16 cellular contexts compared by ENCODE assay signal in the genomic region with DNA sequence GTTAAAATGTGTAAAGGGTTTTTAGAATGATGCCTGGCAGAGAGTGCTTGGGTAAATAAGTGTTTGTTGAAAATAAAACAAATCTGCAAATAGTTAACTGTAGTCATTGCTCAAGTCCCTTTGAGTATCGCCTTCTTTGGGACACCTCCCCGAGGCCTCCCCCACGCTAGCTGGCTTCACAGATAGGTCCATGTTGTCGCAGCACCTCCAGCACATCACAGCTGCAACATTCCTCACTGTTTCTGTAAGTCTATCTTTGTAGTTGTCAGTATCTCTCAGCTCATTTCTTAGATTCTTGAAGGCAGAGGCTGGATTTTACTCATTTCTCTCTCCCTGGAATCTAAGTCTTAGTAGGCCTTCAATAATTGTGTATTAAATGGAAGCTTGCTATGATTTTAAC. TPM values are rescaled to one million over a fixed set of nuclear protein-coding genes. Genes with fewer than 3 reads are reported as not detected.
A peak's percentile ranks its signal among the peaks of the same experiment; 100 is the strongest.
DNase-seq lines count a peak whose midpoint lies in the region; ATAC-seq and TF ChIP-seq lines count a peak whose summit lies in the region.
"Had no signal": no experiment of that assay in that cellular context is flagged by ENCODE, and none has a peak within 500 bp of the region (broad histone marks: within the 10 kb centered on the region; RNA-seq: fewer than 3 reads in every experiment).

No MANE protein-coding gene starts in this region.

- no peaks in the 10 kb centered on the region for H3K9me3 ChIP-seq in SJCRH30 (replicated peaks)
- no peaks in the 10 kb centered on the region for H3K9me3 ChIP-seq in sigmoid colon
- H3K9me3 ChIP-seq in suprapubic skin, result no peaks in the 10 kb centered on the region
- H3K9me3 ChIP-seq: A549 had no signal

- DNase-seq in SJCRH30, result no peak
- peak; percentile 39 for DNase-seq in mesenteric fat pad (ENCODE audit: low spot score)
- DNase-seq in sigmoid colon, result no peak
- no peak for DNase-seq in suprapubic skin (ENCODE audit: low spot score in 2 of 2)
- no peak for DNase-seq in GOT3 (lab: John Stamatoyannopoulos, UW)
- no peak for DNase-seq in stimulated activated CD4-positive, alpha-beta T cell treated with anti-CD3 and anti-CD28 coated beads, Interleukin-4, amount 100 ng/mL, for 4 hours
- DNase-seq: 8988T had no signal

- TF ChIP-seq EP300 in sigmoid colon (IDR thresholded peaks at IDR 0.05) (no peak), suprapubic skin (IDR thresholded peaks at IDR 0.05) (no peak)

- H3K36me3 ChIP-seq in SJCRH30, result no peaks in the 10 kb centered on the region
- no peaks in the 10 kb centered on the region for H3K36me3 ChIP-seq in sigmoid colon
- no peaks in the 10 kb centered on the region for H3K36me3 ChIP-seq in suprapubic skin

- TF ChIP-seq CTCF in sigmoid colon (IDR thresholded peaks at IDR 0.05) (no peak), suprapubic skin (IDR thresholded peaks at IDR 0.05) (no peak)

- TF ChIP-seq POLR2A in sigmoid colon (IDR thresholded peaks at IDR 0.05) (no peak), suprapubic skin (IDR thresholded peaks at IDR 0.05) (no peak)

- ATAC-seq in GM21737 (IDR thresholded peaks at IDR 0.05; ENCODE audit: unreplicated experiment), result no peak

- H3K27ac ChIP-seq in SJCRH30 (peak overlapping the region; percentile 73), sigmoid colon (peak overlapping the region in 3 of 4 donors; percentile 14 to 93 (median 89)), suprapubic skin (peak overlapping the region; percentile 59)
- H3K27ac ChIP-seq: A549, GM23248 had no signal

- no peak overlapping the region for H3K4me3 ChIP-seq in SJCRH30
- no peak overlapping the region for H3K4me3 ChIP-seq in sigmoid colon
- no peak overlapping the region for H3K4me3 ChIP-seq in suprapubic skin
- H3K4me3 ChIP-seq: A549, GM23248 had no signal

- H3K27me3 ChIP-seq in SJCRH30 (no peaks in the 10 kb centered on the region), sigmoid colon (peaks cover 0 to 8% (median 0%) of the 10 kb centered on the region in 3 donors), suprapubic skin (peaks cover 23% of the 10 kb centered on the region)

- intact Hi-C loops in sigmoid colon (cut with DNase I), result loop anchor here (1.0 to 10.0 kb wide), 5 partner anchors 62 to 888 kb away; a partner anchor contains a TSS

- H3K4me1 ChIP-seq in SJCRH30 (peaks cover 39% of the 10 kb centered on the region), sigmoid colon (peaks cover 0 to 57% (median 39%) of the 10 kb centered on the region in 4 donors), suprapubic skin (peaks cover 38% of the 10 kb centered on the region)

- 87% methylated on average over 4 of the region's 4 CpGs for WGBS in sigmoid colon, 2 donors
- 85% methylated on average over 4 of the region's 4 CpGs for WGBS in suprapubic skin

RNA-seq across cellular contexts. Expression of a gene that starts 1.6 kb away (rescaled TPM):
- 0.71 and 0.75 TPM in 2 replicates for total RNA-seq in SJCRH30 (2014; rRNA removed; shearing (Covaris generic))
- total RNA-seq in mesenteric fat pad (1.8 TPM), sigmoid colon (10 to 100 TPM in 3 of 4 donors, 1 to 10 TPM in 1; 3.9 to 16.9 (median 13.6) TPM), suprapubic skin (1 to 10 TPM; 1.6 to 5.9 (median 2.0) TPM)
- polyA plus RNA-seq in sigmoid colon, result 1 to 10 TPM in 1 of 3 donors, under 1 TPM in 2; under 0.01 to 7.2 (median 0.23) TPM
- total RNA-seq: Calu3; CD4-positive, alpha-beta memory T cell; Daoy; G401; H4 had no signal
- polyA plus RNA-seq: A549, BJ, GM23248 had no signal
